22 cellular contexts compared by ENCODE assay signal in genomic region chr14:68039593-68039992, GRCh38.
DNase-seq lines count a peak whose midpoint lies in the region; ATAC-seq and TF ChIP-seq lines count a peak whose summit lies in the region.
"Had no signal": no experiment of that assay in that cellular context is flagged by ENCODE, and none has a peak within 500 bp of the region (broad histone marks: within the 10 kb centered on the region; RNA-seq: fewer than 3 reads in every experiment).

No MANE protein-coding gene starts in this region.

- H3K36me3 ChIP-seq in RWPE2 (ENCODE audit: low read depth) (no peaks in the 10 kb centered on the region), esophagus muscularis mucosa (no peaks in the 10 kb centered on the region), tibial artery (no peaks in the 10 kb centered on the region)
- H3K36me3 ChIP-seq: ascending aorta had no signal

- H3K9me3 ChIP-seq in RWPE2 (ENCODE audit: severe bottlenecking) = no peaks in the 10 kb centered on the region
- no peaks in the 10 kb centered on the region for H3K9me3 ChIP-seq in esophagus muscularis mucosa
- H3K9me3 ChIP-seq in tibial artery = no peaks in the 10 kb centered on the region
- H3K9me3 ChIP-seq: ascending aorta, SK-N-SH had no signal

- H3K27me3 ChIP-seq in RWPE2 (ENCODE audit: insufficient read depth, poor library complexity, severe bottlenecking) (no peaks in the 10 kb centered on the region), esophagus muscularis mucosa (no peaks in the 10 kb centered on the region), tibial artery (no peaks in the 10 kb centered on the region)
- H3K27me3 ChIP-seq: ascending aorta, foreskin keratinocyte had no signal

- peak; percentile 50; the same call in 1 of the 3 replicates for ATAC-seq in RWPE2 (ENCODE audit: low read depth)
- ATAC-seq in GM19452 (IDR thresholded peaks at IDR 0.05; ENCODE audit: unreplicated experiment) = no peak
- no peak for ATAC-seq in GM18867 (IDR thresholded peaks at IDR 0.05; ENCODE audit: unreplicated experiment)
- ATAC-seq: foreskin keratinocyte, GM23338, left cardiac atrium had no signal

- H3K4me1 ChIP-seq in RWPE2 (ENCODE audit: insufficient read depth, poor library complexity, severe bottlenecking) = peaks cover 22% of the 10 kb centered on the region
- peaks cover 13 to 63% (median 59%) of the 10 kb centered on the region in 4 donors for H3K4me1 ChIP-seq in esophagus muscularis mucosa
- H3K4me1 ChIP-seq in tibial artery = peaks cover 0 to 62% (median 25%) of the 10 kb centered on the region in 4 donors

- intact Hi-C loops in esophagus muscularis mucosa (cut with DNase I) (loop anchor here (10.0 kb wide), 1 partner anchor 95 kb away; no protein-coding TSS in a partner anchor), tibial artery (cut with DNase I; ENCODE audit: low total_unique reads) (no loop called here)

- H3K4me3 ChIP-seq in RWPE2 (ENCODE audit: severe bottlenecking) = no peak overlapping the region
- H3K4me3 ChIP-seq in esophagus muscularis mucosa = no peak overlapping the region
- no peak overlapping the region for H3K4me3 ChIP-seq in tibial artery
- H3K4me3 ChIP-seq: ascending aorta had no signal

- TF ChIP-seq CTCF in RWPE2 (IDR thresholded peaks at IDR 0.05; ENCODE audit: poor library complexity, severe bottlenecking) (no peak), esophagus muscularis mucosa (IDR thresholded peaks at IDR 0.05) (no peak), tibial artery (IDR thresholded peaks at IDR 0.05) (no peak)

- TF ChIP-seq POLR2A in esophagus muscularis mucosa (IDR thresholded peaks at IDR 0.05; ENCODE audit: low read depth) = no peak

- H3K27ac ChIP-seq in RWPE2 (ENCODE audit: poor library complexity, severe bottlenecking) = no peak overlapping the region
- peak overlapping the region in 3 of 4 donors; percentile 37 to 87 (median 83) for H3K27ac ChIP-seq in esophagus muscularis mucosa (replicated peaks in 1 of 4)
- H3K27ac ChIP-seq in tibial artery = peak overlapping the region; percentile 29 to 83
- H3K27ac ChIP-seq: ascending aorta, foreskin keratinocyte had no signal

- DNase-seq in H4 (ENCODE audit: low spot score) (peak; percentile 7), RWPE2 (ENCODE audit: low spot score) (no peak), esophagus muscularis mucosa (ENCODE audit: extremely low spot score) (no peak), tibial artery (no peak), NCI-H2107 (lab: John Stamatoyannopoulos, UW) (no peak)
- DNase-seq: activated CD4-positive, alpha-beta T cell treated with anti-CD3 and anti-CD28 coated beads, Interleukin-2, amount 10 ng/mL, durations not matched to agents 7 days and 5 days; activated naive CD4-positive, alpha-beta T cell treated with anti-CD3 and anti-CD28 coated beads, Interleukin-2, amount 50 U/mL, for 16 hours; Kasumi-1; left cardiac atrium; mesenchymal stem cell; naive B cell; NCI-H1048; NCI-H1694 treated with DMSO at 0.1 percent for 48 hours; nucleus accumbens; SK-N-SH; small intestine; stimulated activated CD4-positive, alpha-beta T cell treated with anti-CD3 and anti-CD28 coated beads, Interleukin-1b, Interleukin-23, amount 100 ng/mL, for 48 hours had no signal

- TF ChIP-seq EP300 in esophagus muscularis mucosa (IDR thresholded peaks at IDR 0.05) = no peak
